Comparison of ENCODE assay signal across 30 cellular contexts in the genomic region with DNA sequence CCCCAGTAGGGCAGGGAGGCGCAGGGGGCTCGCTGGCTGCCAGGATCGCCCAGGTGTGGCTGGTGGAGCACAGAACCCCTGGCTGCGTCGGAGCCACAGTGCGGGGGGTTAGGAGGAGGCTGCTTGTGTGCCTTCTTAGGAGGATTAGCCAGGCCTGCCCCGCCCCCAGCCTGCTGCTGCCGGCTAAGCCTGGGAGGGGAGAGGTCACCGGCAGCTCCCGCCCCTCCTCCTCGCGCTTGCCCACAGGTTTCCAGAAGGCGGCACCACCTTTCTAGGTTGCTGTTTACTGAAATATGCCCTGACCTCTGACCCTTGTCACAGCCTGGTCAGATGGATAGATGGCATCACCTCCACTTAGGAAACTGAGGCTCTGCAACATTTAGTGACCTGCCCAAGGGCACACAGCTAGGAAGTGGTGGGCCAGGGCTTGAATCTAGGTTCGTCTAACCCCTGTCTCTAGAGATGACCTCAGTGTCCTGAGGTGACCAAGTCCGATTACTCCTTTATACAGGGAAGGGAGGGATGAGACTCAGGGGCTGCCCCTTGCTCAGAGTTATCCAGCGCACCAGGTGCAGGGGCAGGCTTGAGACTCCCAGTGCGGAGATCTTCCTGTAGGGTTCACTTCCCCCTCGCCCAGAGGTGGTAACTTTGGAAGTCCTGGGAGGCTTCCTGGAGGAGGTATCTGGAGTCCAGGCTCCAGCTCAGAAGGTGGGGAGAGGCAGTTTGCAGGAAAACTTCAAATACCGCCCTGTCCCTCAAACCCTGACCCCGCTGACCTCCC. TPM values are rescaled to one million over a fixed set of nuclear protein-coding genes. Genes with fewer than 3 reads are reported as not detected.
DNase-seq lines count a peak whose midpoint lies in the region; ATAC-seq, FAIRE-seq and TF ChIP-seq lines count a peak whose summit lies in the region.
"Had no signal": no experiment of that assay in that cellular context is flagged by ENCODE, and none has a peak within 500 bp of the region (broad histone marks: within the 10 kb centered on the region; RNA-seq: fewer than 3 reads in every experiment).

No MANE protein-coding gene starts in this region.

- H3K36me3 ChIP-seq in BLaER1 (no peaks in the 10 kb centered on the region), endothelial cell of umbilical vein (ENCODE audit: control insufficient read depth in 2 of 2, extremely low read depth in 1 of 2, insufficient read depth in 2 of 2, low read length in 2 of 2) (no peaks in the 10 kb centered on the region), right lobe of liver (no peaks in the 10 kb centered on the region)
- H3K36me3 ChIP-seq: adrenal gland, breast epithelium, gastroesophageal sphincter, spleen, suprapubic skin, vagina had no signal

- H3K27ac ChIP-seq in BLaER1, result no peak overlapping the region; the same call in 1 of the 2 replicates
- H3K27ac ChIP-seq in endothelial cell of umbilical vein (ENCODE audit: insufficient read depth, low read depth, low read length), result no peak overlapping the region
- H3K27ac ChIP-seq in right lobe of liver, result no peak overlapping the region
- H3K27ac ChIP-seq: breast epithelium, C4-2B, dorsolateral prefrontal cortex, gastroesophageal sphincter, HL-60, psoas muscle, suprapubic skin, vagina had no signal

- no CpG with 5 or more reads among the region's 20 CpGs for WGBS in right lobe of liver (ENCODE audit: insufficient coverage, low coverage, low lambda C conversion rate, missing lambda C conversion rate)

- peaks cover 80% of the 10 kb centered on the region for H3K4me1 ChIP-seq in BLaER1
- peaks cover 19% of the 10 kb centered on the region for H3K4me1 ChIP-seq in endothelial cell of umbilical vein (ENCODE audit: control insufficient read depth, extremely low read depth, insufficient read depth, low read length)
- peaks cover 0 to 27% (median 7%) of the 10 kb centered on the region in 4 donors for H3K4me1 ChIP-seq in right lobe of liver
- H3K4me1 ChIP-seq: breast epithelium, gastroesophageal sphincter, psoas muscle, suprapubic skin, vagina had no signal

- H3K9me3 ChIP-seq in BLaER1, result no peaks in the 10 kb centered on the region
- H3K9me3 ChIP-seq in endothelial cell of umbilical vein (replicated peaks; ENCODE audit: control insufficient read depth, insufficient read depth, low read length), result no peaks in the 10 kb centered on the region
- H3K9me3 ChIP-seq in right lobe of liver, result no peaks in the 10 kb centered on the region
- H3K9me3 ChIP-seq: adrenal gland, breast epithelium, gastroesophageal sphincter, psoas muscle, spleen, suprapubic skin, vagina had no signal

- H3K4me1 Mint-ChIP-seq in effector memory CD8-positive, alpha-beta T cell (ENCODE audit: low read depth in 2 of 2), result peaks cover 0 to 2% of the 10 kb centered on the region in 2 donors
- H3K4me1 Mint-ChIP-seq: activated CD4-positive, alpha-beta T cell treated with anti-CD3 and anti-CD28 coated beads, Interleukin-2, amount 10 ng/mL, durations not matched to agents 24 days and 14 days had no signal

- H3K27me3 ChIP-seq in BLaER1 (no peaks in the 10 kb centered on the region), endothelial cell of umbilical vein (ENCODE audit: control insufficient read depth in 2 of 2, insufficient read depth in 2 of 2, low read length in 2 of 2) (no peaks in the 10 kb centered on the region), right lobe of liver (no peaks in the 10 kb centered on the region)
- H3K27me3 ChIP-seq: adrenal gland, breast epithelium, dorsolateral prefrontal cortex, spleen, suprapubic skin, vagina had no signal

- TF ChIP-seq POLR2A in endothelial cell of umbilical vein (IDR thresholded peaks at IDR 0.05; ENCODE audit: low read depth, low read length) (no peak), right lobe of liver (IDR thresholded peaks at IDR 0.05) (no peak)

- dilution Hi-C loops in endothelial cell of umbilical vein (cut with MboI; ENCODE audit: extremely low pct_ligation_motif_present, low sequenced_read_pairs), result no loop called here

- peaks cover 0 to 2% of the 10 kb centered on the region in 2 donors for H3K27me3 Mint-ChIP-seq in effector memory CD8-positive, alpha-beta T cell
- H3K27me3 Mint-ChIP-seq: activated CD4-positive, alpha-beta T cell treated with anti-CD3 and anti-CD28 coated beads, Interleukin-2, amount 10 ng/mL, durations not matched to agents 24 days and 14 days; naive thymus-derived CD4-positive, alpha-beta T cell had no signal

- POLR2A ChIA-PET in endothelial cell of umbilical vein (lab: Charles Lee), result no interaction called here

- in situ Hi-C loops in G401 (cut with HindIII; ENCODE audit: low sequenced_read_pairs), result no loop called here

- H3K4me3 ChIP-seq in BLaER1 (no peak overlapping the region), endothelial cell of umbilical vein (replicated peaks in 1 of 3; ENCODE audit: insufficient read depth in 1 of 3, low read depth in 1 of 3, low read length in 3 of 3) (no peak overlapping the region), right lobe of liver (no peak overlapping the region)
- H3K4me3 ChIP-seq: adrenal gland, breast epithelium, dorsolateral prefrontal cortex, gastroesophageal sphincter, GM12878, psoas muscle, suprapubic skin, vagina had no signal

- H3K4me2 ChIP-seq in BLaER1 (peak overlapping the region; percentile 63), endothelial cell of umbilical vein (ENCODE audit: insufficient read depth, low read length) (no peak overlapping the region)

- H3K9ac ChIP-seq in BLaER1 (no peak overlapping the region), endothelial cell of umbilical vein (replicated peaks; ENCODE audit: extremely low read depth, insufficient read depth, low read length) (no peak overlapping the region)

- H4K20me1 ChIP-seq in BLaER1 (no peaks in the 10 kb centered on the region), endothelial cell of umbilical vein (replicated peaks; ENCODE audit: control insufficient read depth, extremely low read depth, insufficient read depth, low read length) (no peaks in the 10 kb centered on the region)

- intact Hi-C loops in endothelial cell of umbilical vein (cut with micrococcal nuclease) (no loop called here), right lobe of liver (cut with DNase I) (no loop called here)

- peaks cover 4% of the 10 kb centered on the region for H3K36me3 Mint-ChIP-seq in effector memory CD8-positive, alpha-beta T cell (ENCODE audit: insufficient read depth)
- H3K36me3 Mint-ChIP-seq: memory B cell; naive thymus-derived CD4-positive, alpha-beta T cell had no signal

- H3K79me2 ChIP-seq in endothelial cell of umbilical vein (ENCODE audit: control insufficient read depth, insufficient read depth, low read length), result no peaks in the 10 kb centered on the region

- BruUV-seq in endothelial cell of umbilical vein (replicated peaks; lab: Mats Ljungman, UMichigan), result no TSS peak

- FAIRE-seq in endothelial cell of umbilical vein (lab: Jason Lieb, UNC), result no peak
- FAIRE-seq: GM12878, TTC549 had no signal

- no peak overlapping the region for H3K4me3 Mint-ChIP-seq in effector memory CD8-positive, alpha-beta T cell
- H3K4me3 Mint-ChIP-seq: activated CD4-positive, alpha-beta T cell treated with anti-CD3 and anti-CD28 coated beads, Interleukin-2, amount 10 ng/mL, durations not matched to agents 24 days and 14 days; memory B cell; naive thymus-derived CD4-positive, alpha-beta T cell had no signal

- peak; percentile 61 to 70 (median 64) for ATAC-seq in right lobe of liver
- ATAC-seq in HG03280 (IDR thresholded peaks at IDR 0.05; ENCODE audit: unreplicated experiment), result no peak
- ATAC-seq in effector memory CD8-positive, alpha-beta T cell (replicated peaks), result no peak
- no peak for ATAC-seq in HG03439 (IDR thresholded peaks at IDR 0.05; ENCODE audit: unreplicated experiment)
- ATAC-seq: esophagus mucosa; gastroesophageal sphincter; GM12878; HCT116; naive thymus-derived CD4-positive, alpha-beta T cell; psoas muscle had no signal

- DNase-seq in NCI-H2227 (lab: John Stamatoyannopoulos, UW; ENCODE audit: unreplicated experiment) (peak; percentile 60), endothelial cell of umbilical vein (ENCODE audit: low read depth, low spot score) (no peak), right lobe of liver (peak; percentile 69 to 81 (median 70)), G401 (ENCODE audit: low spot score) (no peak)
- DNase-seq in effector memory CD8-positive, alpha-beta T cell, result no peak
- DNase-seq: activated CD4-positive, alpha-beta T cell treated with anti-CD3 and anti-CD28 coated beads, Interleukin-2, amount 10 ng/mL, durations not matched to agents 24 days and 14 days; activated effector memory CD4-positive, alpha-beta T cell treated with Interleukin-2 at 50 U/mL for 16 hours; dorsolateral prefrontal cortex; GF-D8; KBM-7; NCI-H1694 treated with DMSO at 0.1 percent for 48 hours had no signal

- CTCF ChIA-PET in endothelial cell of umbilical vein (lab: Charles Lee), result interaction anchor here (0.6 to 4.6 kb wide), 3 partner anchors 14 to 45 kb away, joined by 3 to 32 read pairs (median 7); partner anchors contain the start of gene MYO7A

- TF ChIP-seq CTCF in endothelial cell of umbilical vein (IDR thresholded peaks at IDR 0.05; ENCODE audit: extremely low read depth in 1 of 2, insufficient read depth in 1 of 2, low read depth in 1 of 2, low read length in 2 of 2) (no peak), right lobe of liver (IDR thresholded peaks at IDR 0.05) (no peak)

- peak overlapping the region; percentile 23 for H2AFZ ChIP-seq in endothelial cell of umbilical vein (ENCODE audit: low read depth, low read length)

- H3K9me3 Mint-ChIP-seq in effector memory CD8-positive, alpha-beta T cell, result no peaks in the 10 kb centered on the region
- H3K9me3 Mint-ChIP-seq: activated CD4-positive, alpha-beta T cell treated with anti-CD3 and anti-CD28 coated beads, Interleukin-2, amount 10 ng/mL, durations not matched to agents 24 days and 14 days; memory B cell; naive thymus-derived CD4-positive, alpha-beta T cell had no signal

- no peak overlapping the region for H3K27ac Mint-ChIP-seq in effector memory CD8-positive, alpha-beta T cell
- H3K27ac Mint-ChIP-seq: activated CD4-positive, alpha-beta T cell treated with anti-CD3 and anti-CD28 coated beads, Interleukin-2, amount 10 ng/mL, durations not matched to agents 24 days and 14 days; memory B cell; naive thymus-derived CD4-positive, alpha-beta T cell had no signal

- no peaks in the 10 kb centered on the region for H3K9me1 ChIP-seq in endothelial cell of umbilical vein (replicated peaks; ENCODE audit: control insufficient read depth, extremely low read depth, insufficient read depth, low read length)

RNA-seq across cellular contexts. Expression of gene MYO7A, which starts 44.0 kb away (rescaled TPM):
- total RNA-seq in endothelial cell of umbilical vein (1.4 and 3.6 TPM in 2 replicates), right lobe of liver (10 to 100 TPM; 23.6 to 39.6 (median 32.0) TPM)
- polyA plus RNA-seq in endothelial cell of umbilical vein, result 1.1 and 1.3 TPM in 2 replicates
- polyA plus RNA-seq in endothelial cell of umbilical vein (2011; cell fraction: cytosol; rRNA removed), result 0.94 and 0.96 TPM in 2 replicates
- 3.6 and 4.3 TPM in 2 replicates for polyA plus RNA-seq in endothelial cell of umbilical vein (2011; cell fraction: nucleus; rRNA removed)
- polyA plus RNA-seq in endothelial cell of umbilical vein (2012), result 0.20 and 0.29 TPM in 2 replicates
- 1.0 and 1.3 TPM in 2 replicates for polyA minus RNA-seq in endothelial cell of umbilical vein
- not detected for polyA minus RNA-seq in endothelial cell of umbilical vein (2011; cell fraction: cytosol; rRNA and poly(A)+ RNA removed)
- 1.4 and 1.9 TPM in 2 replicates for polyA minus RNA-seq in endothelial cell of umbilical vein (2011; cell fraction: nucleus; rRNA and poly(A)+ RNA removed)
- 0.64 and 4.1 TPM in 2 replicates for total RNA-seq in G401 (2014; rRNA removed; shearing (Covaris generic))
- total RNA-seq: A673 had no signal
- polyA plus RNA-seq: naive thymus-derived CD4-positive, alpha-beta T cell had no signal

Comparison
In these comparisons a context has a peak if more than half of its experiments do, and no peak if none do; other contexts are left out.
1. DNase-seq: peak in NCI-H2227 (single experiment) and right lobe of liver (3 of 3); none in endothelial cell of umbilical vein (single experiment), effector memory CD8-positive, alpha-beta T cell (0 of 3) and G401 (single experiment).
2. ATAC-seq: peak in right lobe of liver (4 of 4); none in HG03280 (single experiment), effector memory CD8-positive, alpha-beta T cell (single experiment) and HG03439 (single experiment).